ENCODE assay signal across 14 cellular contexts in genomic region chr20:48786916-48787676, GRCh38. TPM values are rescaled to one million over a fixed set of nuclear protein-coding genes. Genes with fewer than 3 reads are reported as not detected.
DNase-seq lines count a peak whose midpoint lies in the region; ATAC-seq, FAIRE-seq and TF ChIP-seq lines count a peak whose summit lies in the region.
"Had no signal": no experiment of that assay in that cellular context is flagged by ENCODE, and none has a peak within 500 bp of the region (broad histone marks: within the 10 kb centered on the region; RNA-seq: fewer than 3 reads in every experiment).

No MANE protein-coding gene starts in this region.

- peak overlapping the region; percentile 81 to 91 (median 89) for H3K27ac Mint-ChIP-seq in IgD-negative memory B cell

- intact Hi-C loops in GM12878 (cut with micrococcal nuclease; ENCODE audit: unreplicated experiment) = no loop called here

- H3K4me3 ChIP-seq in GM12878 (peak overlapping the region; percentile 46; the same call in 1 of the 2 replicates), muscle layer of colon (ENCODE audit: low read depth in 1 of 2, low read length in 2 of 2) (no peak overlapping the region)
- H3K4me3 ChIP-seq: thoracic aorta had no signal

- no TSS peak for BruUV-seq in GM12878 (replicated peaks; lab: Mats Ljungman, UMichigan)

- H3K36me3 ChIP-seq in GM12878 (ENCODE audit: control insufficient read depth in 2 of 2, insufficient read depth in 2 of 2, low read length in 1 of 2) (peaks cover 3 to 11% of the 10 kb centered on the region in 2 experiments; a peak in 3 of 4 replicates), muscle layer of colon (ENCODE audit: insufficient read depth, low read length) (no peaks in the 10 kb centered on the region)
- H3K36me3 ChIP-seq: thoracic aorta had no signal

- peaks cover 93% of the 10 kb centered on the region for H3K4me1 ChIP-seq in GM12878 (ENCODE audit: control insufficient read depth, insufficient read depth, low read length)
- peaks cover 7% of the 10 kb centered on the region for H3K4me1 ChIP-seq in muscle layer of colon (ENCODE audit: insufficient read depth, low read length)

- H3K9ac ChIP-seq in GM12878 (ENCODE audit: control insufficient read depth, insufficient read depth, low read length) (peak overlapping the region; percentile 67), muscle layer of colon (ENCODE audit: low read length) (no peak overlapping the region)

- no peak for ATAC-seq in GM12878
- ATAC-seq in GM21423 (IDR thresholded peaks at IDR 0.05; ENCODE audit: unreplicated experiment) = no peak
- ATAC-seq in HG03342 (IDR thresholded peaks at IDR 0.05; ENCODE audit: unreplicated experiment) = no peak

- no peaks in the 10 kb centered on the region; the same call in 1 of the 2 replicates for H4K20me1 ChIP-seq in GM12878 (ENCODE audit: control insufficient read depth, insufficient read depth)

- in situ Hi-C loops in GM12878 (cut with MboI) = no loop called here

- TF ChIP-seq POLR2A in GM12878 (IDR thresholded peaks at IDR 0.05; ENCODE audit: low read depth, low read length) = no peak

- no peaks in the 10 kb centered on the region for H3K9me3 ChIP-seq in GM12878 (replicated peaks; ENCODE audit: control insufficient read depth, insufficient read depth, low read length)
- no peaks in the 10 kb centered on the region for H3K9me3 ChIP-seq in muscle layer of colon (ENCODE audit: low read length)
- H3K9me3 ChIP-seq: thoracic aorta had no signal

- H3K4me3 Mint-ChIP-seq in IgD-negative memory B cell = peak overlapping the region in 2 of 4 donors; percentile 64 to 84

- TF ChIP-seq CTCF in GM12878 (IDR thresholded peaks at IDR 0.05 in 2 of 3, conservative IDR thresholded peaks at IDR 0.05 in 1 of 3; ENCODE audit: control insufficient read depth in 2 of 3, extremely low read depth in 1 of 3, insufficient read depth in 1 of 3, low read depth in 3 of 3, low read length in 3 of 3) (no peak), GM20000 (IDR thresholded peaks at IDR 0.05; ENCODE audit: extremely low read depth, missing control alignments) (no peak)

- no peak for TF ChIP-seq EP300 in GM12878 (IDR thresholded peaks at IDR 0.05; ENCODE audit: borderline replicate concordance in 1 of 2, control insufficient read depth in 1 of 2, low read depth in 2 of 2, low read length in 2 of 2)

- H2AFZ ChIP-seq in GM12878 (ENCODE audit: control insufficient read depth, low read depth, low read length) = no peak overlapping the region

- no peaks in the 10 kb centered on the region for H3K36me3 Mint-ChIP-seq in IgD-negative memory B cell

- H3K4me1 Mint-ChIP-seq in IgD-negative memory B cell = peaks cover 38 to 65% (median 59%) of the 10 kb centered on the region in 3 donors

- SMC1A ChIA-PET in GM12878 (lab: Charles Lee; ENCODE audit: uncharacterized antibody, unreplicated experiment) = interaction anchor here (0.8 to 5.3 kb wide), 15 partner anchors 11 to 262 kb away, joined by 3 to 36 read pairs (median 7); no protein-coding TSS in a partner anchor

- no peak for TF ChIP-seq RAD21 in GM12878 (IDR thresholded peaks at IDR 0.05; ENCODE audit: insufficient read depth, low read depth, low read length)

- H3K9me3 Mint-ChIP-seq in IgD-negative memory B cell = no peaks in the 10 kb centered on the region

- FAIRE-seq in GM12878 (lab: Jason Lieb, UNC) = no peak
- FAIRE-seq: RCC 7860 had no signal

- H3K4me2 ChIP-seq in GM12878 (ENCODE audit: control insufficient read depth, insufficient read depth) = peak overlapping the region; percentile 72

- WGBS in GM12878 (ENCODE audit: insufficient coverage, insufficient replicate concordance, low lambda C conversion rate, missing lambda C conversion rate) = 86% methylated on average over 19 of the region's 20 CpGs

- CTCF ChIA-PET in GM12878 (lab: Yijun Ruan, JAX) = interaction anchor here (0.6 to 2.4 kb wide), 4 partner anchors 35 to 1075 kb away, joined by 4 to 13 read pairs (median 5); no protein-coding TSS in a partner anchor

- DNase-seq in GM12878 (ENCODE audit: low read depth, low spot score) = no peak
- DNase-seq in substantia nigra (lab: John Stamatoyannopoulos, UW) = no peak
- no peak for DNase-seq in iPS-NIHi7 (ENCODE audit: extremely low spot score)
- no peak for DNase-seq in GM20000 (ENCODE audit: low spot score)
- DNase-seq: H7, hippocampal formation, NCI-H345, T1000 had no signal

- peaks cover 95% of the 10 kb centered on the region for H3K79me2 ChIP-seq in GM12878 (ENCODE audit: control insufficient read depth, insufficient read depth, low read length)

- H3K27me3 Mint-ChIP-seq in IgD-negative memory B cell = no peaks in the 10 kb centered on the region

- RAD21 ChIA-PET in GM12878 (lab: Charles Lee; ENCODE audit: unreplicated experiment) = interaction anchor here (0.9 to 4.9 kb wide), 9 partner anchors 11 to 129 kb away, joined by 3 to 42 read pairs (median 12); partner anchors contain the start of gene PREX1

- H3K27ac ChIP-seq in GM12878 (ENCODE audit: control insufficient read depth, insufficient read depth) (peak overlapping the region; percentile 95), muscle layer of colon (ENCODE audit: low read depth, low read length) (peak overlapping the region; percentile 32), substantia nigra (ENCODE audit: low read depth, low read length, poor library complexity, severe bottlenecking) (peak overlapping the region; percentile 37)
- H3K27ac ChIP-seq: thoracic aorta had no signal

- H3K27me3 ChIP-seq in GM12878 (replicated peaks in 1 of 2; ENCODE audit: control insufficient read depth in 2 of 2, insufficient read depth in 2 of 2, low read length in 1 of 2) (no peaks in the 10 kb centered on the region), muscle layer of colon (ENCODE audit: control insufficient read depth in 1 of 2, insufficient read depth in 2 of 2, low read length in 2 of 2) (peaks cover 0 to 6% of the 10 kb centered on the region in 2 donors)

- POLR2A ChIA-PET in GM12878 (lab: Charles Lee) = interaction anchor here (0.6 to 3.4 kb wide), 9 partner anchors 10 to 69 kb away, joined by 3 to 28 read pairs (median 3); no protein-coding TSS in a partner anchor

TF ChIP-seq in GM12878, 131 proteins besides CTCF, POLR2A, EP300 and RAD21:
- TF ChIP-seq TAF1 (IDR thresholded peaks at IDR 0.05; ENCODE audit: borderline replicate concordance, low read depth, low read length) (no peak), SMARCA5 (IDR thresholded peaks at IDR 0.05) (no peak), GABPA (IDR thresholded peaks at IDR 0.05; ENCODE audit: low read depth) (no peak), ZNF622 (IDR thresholded peaks at IDR 0.05) (no peak)
- TF ChIP-seq, protein P1, sequence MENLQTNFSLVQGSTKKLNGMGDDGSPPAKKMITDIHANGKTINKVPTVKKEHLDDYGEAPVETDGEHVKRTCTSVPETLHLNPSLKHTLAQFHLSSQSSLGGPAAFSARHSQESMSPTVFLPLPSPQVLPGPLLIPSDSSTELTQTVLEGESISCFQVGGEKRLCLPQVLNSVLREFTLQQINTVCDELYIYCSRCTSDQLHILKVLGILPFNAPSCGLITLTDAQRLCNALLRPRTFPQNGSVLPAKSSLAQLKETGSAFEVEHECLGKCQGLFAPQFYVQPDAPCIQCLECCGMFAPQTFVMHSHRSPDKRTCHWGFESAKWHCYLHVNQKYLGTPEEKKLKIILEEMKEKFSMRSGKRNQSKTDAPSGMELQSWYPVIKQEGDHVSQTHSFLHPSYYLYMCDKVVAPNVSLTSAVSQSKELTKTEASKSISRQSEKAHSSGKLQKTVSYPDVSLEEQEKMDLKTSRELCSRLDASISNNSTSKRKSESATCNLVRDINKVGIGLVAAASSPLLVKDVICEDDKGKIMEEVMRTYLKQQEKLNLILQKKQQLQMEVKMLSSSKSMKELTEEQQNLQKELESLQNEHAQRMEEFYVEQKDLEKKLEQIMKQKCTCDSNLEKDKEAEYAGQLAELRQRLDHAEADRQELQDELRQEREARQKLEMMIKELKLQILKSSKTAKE (IDR thresholded peaks at IDR 0.05; ENCODE audit: low read depth, poor library complexity, severe bottlenecking) = no peak
TF ChIP-seq in GM12878: peak in this region for 0.

RNA-seq across cellular contexts. Expression of gene PREX1, which starts 40.7 kb away (rescaled TPM):
- polyA plus RNA-seq in IgD-negative memory B cell (41.7 TPM), GM12878 (2011; rRNA removed) (16.3 and 29.3 TPM in 2 replicates), GM12878 (2014; fragmentation: Illumina TruSeq; extraction: Trizol) (25.2 and 49.0 TPM in 2 replicates), GM12878 (2014; fragmentation: Nextera tagmentation; extraction: Ambion mirVana) (1 to 10 TPM; 2.6 to 6.7 TPM), GM12878 (2014; rRNA removed) (60.5 and 76.1 TPM in 2 replicates), GM12878 (2016; fragmentation: Nextera tagmentation; extraction: Ambion mirVana) (10 to 100 TPM; 17.7 to 22.1 TPM)
- total RNA-seq in GM12878 (2013; cell fraction: nucleolus; rRNA removed) = 138 and 148 TPM in 2 replicates
- total RNA-seq in GM12878 (2014; rRNA removed) (79.5 and 82.6 TPM in 2 replicates), GM12878 (2014; rRNA removed; fragmentation: Illumina TruSeq; extraction: Trizol) (41.9 and 48.6 TPM in 2 replicates), GM12878 (2021) (108 and 114 TPM in 2 replicates)
- 23.6 TPM for polyA plus RNA-seq in GM12878 (2011; ENCODE audit: low read depth)
- 30.8 and 32.4 TPM in 2 replicates for polyA plus RNA-seq in GM12878 (2011; cell fraction: cytosol; rRNA removed)
- 74.6 and 90.7 TPM in 2 replicates for polyA plus RNA-seq in GM12878 (2011; cell fraction: nucleus; rRNA removed)
- polyA plus RNA-seq in GM12878 (2012) = 56.3 and 62.3 TPM in 2 replicates
- 42.1 and 65.5 TPM in 2 replicates for polyA minus RNA-seq in GM12878 (2011; rRNA and poly(A)+ RNA removed)
- 21.6 and 22.1 TPM in 2 replicates for polyA minus RNA-seq in GM12878 (2011; cell fraction: cytosol; rRNA and poly(A)+ RNA removed)
- polyA minus RNA-seq in GM12878 (2011; cell fraction: nucleus; rRNA and poly(A)+ RNA removed) = 31.8 and 50.9 TPM in 2 replicates

Comparison
In these comparisons a context has a peak if more than half of its experiments do, and no peak if none do; other contexts are left out.
1. H3K27ac ChIP-seq: peak in every context shown above with its lines; median percentile 95 in GM12878; 37 in substantia nigra; 32 in muscle layer of colon.